9 cellular contexts compared by ENCODE assay signal in genomic region chr20:45338121-45339030, GRCh38. TPM values are rescaled to one million over a fixed set of nuclear protein-coding genes. Genes with fewer than 3 reads are reported as not detected.
DNase-seq lines count a peak whose midpoint lies in the region; ATAC-seq and TF ChIP-seq lines count a peak whose summit lies in the region.
"Had no signal": no experiment of that assay in that cellular context is flagged by ENCODE, and none has a peak within 500 bp of the region (broad histone marks: within the 10 kb centered on the region; RNA-seq: fewer than 3 reads in every experiment).

No MANE protein-coding gene starts in this region.

- peak overlapping the region; percentile 74 for H3K4me3 Mint-ChIP-seq in HFFc6
- H3K4me3 Mint-ChIP-seq in endodermal cell: no peak overlapping the region
- H3K4me3 Mint-ChIP-seq in progenitor cell of endocrine pancreas (ENCODE audit: low read depth): peak overlapping the region; percentile 11
- H3K4me3 Mint-ChIP-seq in activated T-cell treated with anti-CD3 and anti-CD28 coated beads, Interleukin-2, amount 50 U/mL, for 24 hours: no peak overlapping the region
- H3K4me3 Mint-ChIP-seq in CD8-positive, alpha-beta T cell: no peak overlapping the region
- H3K4me3 Mint-ChIP-seq: activated naive CD4-positive, alpha-beta T cell treated with anti-CD3 and anti-CD28 coated beads, Interleukin-2, amount 50 U/mL, for 24 hours; T-cell had no signal

- intact Hi-C loops in CD8-positive, alpha-beta T cell (cut with DNase I, micrococcal nuclease): no loop called here

- no peak for DNase-seq in HFFc6
- DNase-seq in endodermal cell: no peak
- no peak for DNase-seq in progenitor cell of endocrine pancreas (ENCODE audit: low spot score, unreplicated experiment)
- DNase-seq in activated T-cell treated with anti-CD3 and anti-CD28 coated beads, Interleukin-2, amount 50 U/mL, for 24 hours: no peak
- DNase-seq in CD8-positive, alpha-beta T cell: no peak
- DNase-seq: NCI-H1694 treated with DMSO at 0.1 percent for 48 hours, T-cell had no signal

- CTCF ChIA-PET in CD8-positive, alpha-beta T cell (lab: Charles Lee): interaction anchor here (1.0 to 1.4 kb wide), 3 partner anchors 14 to 20 kb away, joined by 3 to 5 read pairs (median 4); no protein-coding TSS in a partner anchor

- no peaks in the 10 kb centered on the region for H3K27me3 ChIP-seq in endodermal cell (ENCODE audit: control insufficient read depth, insufficient read depth, low read length, poor library complexity, severe bottlenecking)
- H3K27me3 ChIP-seq in CD8-positive, alpha-beta T cell (ENCODE audit: insufficient read depth, low read length): no peaks in the 10 kb centered on the region

- H3K36me3 ChIP-seq in endodermal cell (ENCODE audit: control insufficient read depth, insufficient read depth, low read length): peaks cover 39% of the 10 kb centered on the region
- H3K36me3 ChIP-seq in CD8-positive, alpha-beta T cell (ENCODE audit: insufficient read depth, low read length): no peaks in the 10 kb centered on the region

- no peak overlapping the region for H3K4me3 ChIP-seq in endodermal cell (ENCODE audit: low read length)
- no peak overlapping the region for H3K4me3 ChIP-seq in CD8-positive, alpha-beta T cell (ENCODE audit: low read depth, low read length)

- H3K36me3 Mint-ChIP-seq in HFFc6 (ENCODE audit: low read depth) (peaks cover 44% of the 10 kb centered on the region), endodermal cell (ENCODE audit: low read depth) (peaks cover 29% of the 10 kb centered on the region), progenitor cell of endocrine pancreas (ENCODE audit: insufficient read depth) (peaks cover 13% of the 10 kb centered on the region)
- H3K36me3 Mint-ChIP-seq in activated T-cell treated with anti-CD3 and anti-CD28 coated beads, Interleukin-2, amount 50 U/mL, for 24 hours (ENCODE audit: low read depth): peaks cover 75% of the 10 kb centered on the region
- no peaks in the 10 kb centered on the region for H3K36me3 Mint-ChIP-seq in CD8-positive, alpha-beta T cell
- H3K36me3 Mint-ChIP-seq: activated naive CD4-positive, alpha-beta T cell treated with anti-CD3 and anti-CD28 coated beads, Interleukin-2, amount 50 U/mL, for 24 hours; T-cell had no signal

- H3K27me3 Mint-ChIP-seq in HFFc6 (ENCODE audit: insufficient read depth) (peaks cover 3% of the 10 kb centered on the region), endodermal cell (ENCODE audit: insufficient read depth) (no peaks in the 10 kb centered on the region), progenitor cell of endocrine pancreas (no peaks in the 10 kb centered on the region)
- no peaks in the 10 kb centered on the region for H3K27me3 Mint-ChIP-seq in activated T-cell treated with anti-CD3 and anti-CD28 coated beads, Interleukin-2, amount 50 U/mL, for 24 hours
- peaks cover 1% of the 10 kb centered on the region for H3K27me3 Mint-ChIP-seq in CD8-positive, alpha-beta T cell (ENCODE audit: low read depth)
- H3K27me3 Mint-ChIP-seq: activated naive CD4-positive, alpha-beta T cell treated with anti-CD3 and anti-CD28 coated beads, Interleukin-2, amount 50 U/mL, for 24 hours; T-cell had no signal

- peak overlapping the region; percentile 99 for H3K27ac Mint-ChIP-seq in HFFc6
- H3K27ac Mint-ChIP-seq in endodermal cell: peak overlapping the region; percentile 67
- H3K27ac Mint-ChIP-seq in progenitor cell of endocrine pancreas: peak overlapping the region; percentile 99
- H3K27ac Mint-ChIP-seq in activated T-cell treated with anti-CD3 and anti-CD28 coated beads, Interleukin-2, amount 50 U/mL, for 24 hours: no peak overlapping the region
- no peak overlapping the region for H3K27ac Mint-ChIP-seq in CD8-positive, alpha-beta T cell
- H3K27ac Mint-ChIP-seq: activated naive CD4-positive, alpha-beta T cell treated with anti-CD3 and anti-CD28 coated beads, Interleukin-2, amount 50 U/mL, for 24 hours; T-cell had no signal

- POLR2A ChIA-PET in CD8-positive, alpha-beta T cell (lab: Charles Lee): no interaction called here

- ATAC-seq in HG03196 (IDR thresholded peaks at IDR 0.05; ENCODE audit: unreplicated experiment): no peak
- ATAC-seq in CD8-positive, alpha-beta T cell: no peak
- ATAC-seq: T-cell had no signal

- no peak overlapping the region for H3K27ac ChIP-seq in endodermal cell (ENCODE audit: low read depth, low read length)
- H3K27ac ChIP-seq in CD8-positive, alpha-beta T cell (ENCODE audit: low read depth, low read length): no peak overlapping the region

- 79 to 81% methylated on average over 9 to 11 of the region's 11 CpGs for WGBS in endodermal cell (ENCODE audit: insufficient coverage in 1 of 2, insufficient read length in 1 of 2), 2 experiments

- H3K9me3 ChIP-seq in endodermal cell (ENCODE audit: control insufficient read depth, low read length): no peaks in the 10 kb centered on the region
- no peaks in the 10 kb centered on the region for H3K9me3 ChIP-seq in CD8-positive, alpha-beta T cell (ENCODE audit: low read length)

- H3K9me3 Mint-ChIP-seq in HFFc6 (no peaks in the 10 kb centered on the region), endodermal cell (no peaks in the 10 kb centered on the region), progenitor cell of endocrine pancreas (ENCODE audit: low read depth) (no peaks in the 10 kb centered on the region)
- H3K9me3 Mint-ChIP-seq in activated T-cell treated with anti-CD3 and anti-CD28 coated beads, Interleukin-2, amount 50 U/mL, for 24 hours: no peaks in the 10 kb centered on the region
- no peaks in the 10 kb centered on the region for H3K9me3 Mint-ChIP-seq in CD8-positive, alpha-beta T cell
- H3K9me3 Mint-ChIP-seq: activated naive CD4-positive, alpha-beta T cell treated with anti-CD3 and anti-CD28 coated beads, Interleukin-2, amount 50 U/mL, for 24 hours; T-cell had no signal

- H3K9ac ChIP-seq in endodermal cell (ENCODE audit: extremely low read depth, low read length, poor library complexity, severe bottlenecking): no peak overlapping the region

- TF ChIP-seq CTCF in HFFc6 (IDR thresholded peaks at IDR 0.05) (no peak), endodermal cell (conservative IDR thresholded peaks at IDR 0.05) (no peak), progenitor cell of endocrine pancreas (IDR thresholded peaks at IDR 0.05; ENCODE audit: unreplicated experiment) (no peak)
- TF ChIP-seq CTCF in CD8-positive, alpha-beta T cell (IDR thresholded peaks at IDR 0.05): no peak

- peaks cover 33% of the 10 kb centered on the region for H3K4me1 ChIP-seq in endodermal cell (ENCODE audit: control insufficient read depth, insufficient read depth, low read length)
- no peaks in the 10 kb centered on the region for H3K4me1 ChIP-seq in CD8-positive, alpha-beta T cell (ENCODE audit: insufficient read depth, low read length)

- H3K4me1 Mint-ChIP-seq in HFFc6 (ENCODE audit: low read depth) (peaks cover 84% of the 10 kb centered on the region), endodermal cell (peaks cover 68% of the 10 kb centered on the region), progenitor cell of endocrine pancreas (ENCODE audit: low read depth) (peaks cover 70% of the 10 kb centered on the region)
- peaks cover 7% of the 10 kb centered on the region for H3K4me1 Mint-ChIP-seq in activated T-cell treated with anti-CD3 and anti-CD28 coated beads, Interleukin-2, amount 50 U/mL, for 24 hours (ENCODE audit: low read depth)
- no peaks in the 10 kb centered on the region for H3K4me1 Mint-ChIP-seq in CD8-positive, alpha-beta T cell (ENCODE audit: low read depth)
- H3K4me1 Mint-ChIP-seq: activated naive CD4-positive, alpha-beta T cell treated with anti-CD3 and anti-CD28 coated beads, Interleukin-2, amount 50 U/mL, for 24 hours; T-cell had no signal

RNA-seq across cellular contexts. Expression of gene SDC4, which starts 9.8 kb away (rescaled TPM):
- 100 to 1,000 TPM; 122 to 146 (median 135) TPM for total RNA-seq in HFFc6 (2021; fragmentation: NEBNext Ultra II Directional; extraction: Animal tissue kit (Norgen Biotek cat#: 25700))
- total RNA-seq in endodermal cell: 100 to 1,000 TPM in 1 of 2 donors, 10 to 100 TPM in 1; 78.0 to 118 TPM
- polyA plus RNA-seq in endodermal cell (2013, experiment 1 of 2): 34.2 TPM
- 32.7 TPM for polyA plus RNA-seq in endodermal cell (2013, experiment 2 of 2)
- total RNA-seq in progenitor cell of endocrine pancreas: 112 and 121 TPM in 2 replicates
- total RNA-seq in CD8-positive, alpha-beta T cell: 1 to 10 TPM; 1.1 TPM

RNA-seq across cellular contexts. Expression of gene SYS1, which starts 24.6 kb away (rescaled TPM):
- 10 to 100 TPM; 22.9 to 34.1 (median 27.6) TPM for total RNA-seq in HFFc6 (2021; fragmentation: NEBNext Ultra II Directional; extraction: Animal tissue kit (Norgen Biotek cat#: 25700))
- total RNA-seq in endodermal cell: 10 to 100 TPM; 22.1 to 23.8 TPM
- 16.4 TPM for polyA plus RNA-seq in endodermal cell (2013, experiment 1 of 2)
- polyA plus RNA-seq in endodermal cell (2013, experiment 2 of 2): 15.6 TPM
- 31.1 and 31.9 TPM in 2 replicates for total RNA-seq in progenitor cell of endocrine pancreas
- 100 to 1,000 TPM; 111 to 116 TPM for total RNA-seq in CD8-positive, alpha-beta T cell

RNA-seq across cellular contexts. Expression of gene MATN4, which starts 30.3 kb away (rescaled TPM):
- total RNA-seq in HFFc6 (2021; fragmentation: NEBNext Ultra II Directional; extraction: Animal tissue kit (Norgen Biotek cat#: 25700)): not detected
- total RNA-seq in endodermal cell: under 1 TPM; 0.20 to 0.46 TPM
- polyA plus RNA-seq in endodermal cell (2013, experiment 1 of 2): 0.50 TPM
- polyA plus RNA-seq in endodermal cell (2013, experiment 2 of 2): 0.17 TPM
- 0.20 TPM in 1 of 2 replicates, not detected in the other for total RNA-seq in progenitor cell of endocrine pancreas
- not detected for total RNA-seq in CD8-positive, alpha-beta T cell
- total RNA-seq: T-cell had no signal

RNA-seq across cellular contexts. Expression of gene RBPJL, which starts 31.7 kb away (rescaled TPM):
- not detected for total RNA-seq in HFFc6 (2021; fragmentation: NEBNext Ultra II Directional; extraction: Animal tissue kit (Norgen Biotek cat#: 25700))
- not detected for total RNA-seq in endodermal cell
- polyA plus RNA-seq in endodermal cell (2013, experiment 1 of 2): not detected
- polyA plus RNA-seq in endodermal cell (2013, experiment 2 of 2): not detected
- total RNA-seq in progenitor cell of endocrine pancreas: 1.4 and 1.5 TPM in 2 replicates
- total RNA-seq in CD8-positive, alpha-beta T cell: not detected

RNA-seq across cellular contexts. Expression of gene TP53TG5, which starts 39.7 kb away (rescaled TPM):
- not detected for total RNA-seq in HFFc6 (2021; fragmentation: NEBNext Ultra II Directional; extraction: Animal tissue kit (Norgen Biotek cat#: 25700))
- total RNA-seq in endodermal cell (1 to 10 TPM; 2.0 to 2.4 TPM), progenitor cell of endocrine pancreas (not detected in 2 replicates)
- 0.32 TPM for polyA plus RNA-seq in endodermal cell (2013, experiment 1 of 2)
- polyA plus RNA-seq in endodermal cell (2013, experiment 2 of 2): 0.46 TPM
- total RNA-seq in CD8-positive, alpha-beta T cell: under 1 TPM in 1 of 2 experiments, not detected in 1; 0.31 TPM

Comparison
In these comparisons a context has a peak if more than half of its experiments do, and no peak if none do; other contexts are left out.
1. H3K27ac Mint-ChIP-seq: peak in HFFc6 (single experiment), endodermal cell (single experiment) and progenitor cell of endocrine pancreas (single experiment); none in activated T-cell treated with anti-CD3 and anti-CD28 coated beads, Interleukin-2, amount 50 U/mL, for 24 hours (single experiment) and CD8-positive, alpha-beta T cell (single experiment).
2. H3K4me3 Mint-ChIP-seq: peak in HFFc6 (single experiment) and progenitor cell of endocrine pancreas (single experiment); none in endodermal cell (single experiment), activated T-cell treated with anti-CD3 and anti-CD28 coated beads, Interleukin-2, amount 50 U/mL, for 24 hours (single experiment) and CD8-positive, alpha-beta T cell (single experiment).
3. RNA of gene SDC4, which starts 9.8 kb away (total RNA-seq): 122 to 146 TPM in HFFc6, 112 to 121 TPM in progenitor cell of endocrine pancreas and 78.0 to 118 TPM in endodermal cell; 1.1 TPM in CD8-positive, alpha-beta T cell; every median in the first group is over 10 times any median in the second.